In genomic region chr15:66765478-66766281, GRCh38 we compare ENCODE assay signal across 8 cellular contexts.
DNase-seq lines count a peak whose midpoint lies in the region; ATAC-seq, FAIRE-seq and TF ChIP-seq lines count a peak whose summit lies in the region.

No MANE protein-coding gene starts in this region.

- CTCF ChIA-PET in activated CD8-positive, alpha-beta T cell treated with anti-CD3 and anti-CD28 coated beads for 36 hours (lab: Charles Lee) = interaction anchor here (0.9 to 1.4 kb wide), 2 partner anchors 10 to 24 kb away, joined by 3 read pairs; no protein-coding TSS in a partner anchor

- H3K36me3 Mint-ChIP-seq in activated CD8-positive, alpha-beta T cell treated with anti-CD3 and anti-CD28 coated beads for 36 hours (ENCODE audit: low read depth) = no peaks in the 10 kb centered on the region
- no peaks in the 10 kb centered on the region for H3K36me3 Mint-ChIP-seq in activated T-helper 17 cell treated with anti-CD3 and anti-CD28 coated beads, Interleukin-2, amount 50 U/mL, for 72 hours (ENCODE audit: low read depth)

- intact Hi-C loops in activated CD8-positive, alpha-beta T cell treated with anti-CD3 and anti-CD28 coated beads for 36 hours (cut with micrococcal nuclease) = no loop called here

- H3K4me1 Mint-ChIP-seq in activated CD8-positive, alpha-beta T cell treated with anti-CD3 and anti-CD28 coated beads for 36 hours (ENCODE audit: low read depth) = peaks cover 4% of the 10 kb centered on the region
- no peaks in the 10 kb centered on the region for H3K4me1 Mint-ChIP-seq in activated T-helper 17 cell treated with anti-CD3 and anti-CD28 coated beads, Interleukin-2, amount 50 U/mL, for 72 hours

- DNase-seq in GM19239 (ENCODE audit: insufficient read length, low spot score) (peak; percentile 72), SW480 (ENCODE audit: low spot score) (peak; percentile 95), left kidney (ENCODE audit: low read depth, low spot score) (peak; percentile 95), T-helper 9 cell (no peak), NCI-H1694 (lab: John Stamatoyannopoulos, UW) (no peak)
- DNase-seq in activated CD8-positive, alpha-beta T cell treated with anti-CD3 and anti-CD28 coated beads for 36 hours = no peak

- peaks cover 28% of the 10 kb centered on the region for H3K27me3 Mint-ChIP-seq in activated CD8-positive, alpha-beta T cell treated with anti-CD3 and anti-CD28 coated beads for 36 hours
- H3K27me3 Mint-ChIP-seq in activated T-helper 17 cell treated with anti-CD3 and anti-CD28 coated beads, Interleukin-2, amount 50 U/mL, for 72 hours = peaks cover 48% of the 10 kb centered on the region

- FAIRE-seq in GM19239 (lab: Jason Lieb, UNC) = peak; percentile 86

- peak; percentile 77 for ATAC-seq in HG03460 (IDR thresholded peaks at IDR 0.05; ENCODE audit: unreplicated experiment)
- ATAC-seq in activated CD8-positive, alpha-beta T cell treated with anti-CD3 and anti-CD28 coated beads for 36 hours = no peak
- ATAC-seq in activated T-helper 17 cell treated with anti-CD3 and anti-CD28 coated beads, Interleukin-2, amount 50 U/mL, for 72 hours (replicated peaks) = no peak

- POLR2A ChIA-PET in activated CD8-positive, alpha-beta T cell treated with anti-CD3 and anti-CD28 coated beads for 36 hours (lab: Charles Lee) = no interaction called here

- H3K27ac Mint-ChIP-seq in activated CD8-positive, alpha-beta T cell treated with anti-CD3 and anti-CD28 coated beads for 36 hours = no peak overlapping the region
- no peak overlapping the region for H3K27ac Mint-ChIP-seq in activated T-helper 17 cell treated with anti-CD3 and anti-CD28 coated beads, Interleukin-2, amount 50 U/mL, for 72 hours

- no peak overlapping the region for H3K4me3 Mint-ChIP-seq in activated CD8-positive, alpha-beta T cell treated with anti-CD3 and anti-CD28 coated beads for 36 hours
- no peak overlapping the region for H3K4me3 Mint-ChIP-seq in activated T-helper 17 cell treated with anti-CD3 and anti-CD28 coated beads, Interleukin-2, amount 50 U/mL, for 72 hours

- TF ChIP-seq CTCF in activated CD8-positive, alpha-beta T cell treated with anti-CD3 and anti-CD28 coated beads for 36 hours (IDR thresholded peaks at IDR 0.05) = no peak

- H3K9me3 Mint-ChIP-seq in activated CD8-positive, alpha-beta T cell treated with anti-CD3 and anti-CD28 coated beads for 36 hours = no peaks in the 10 kb centered on the region
- H3K9me3 Mint-ChIP-seq in activated T-helper 17 cell treated with anti-CD3 and anti-CD28 coated beads, Interleukin-2, amount 50 U/mL, for 72 hours = no peaks in the 10 kb centered on the region

Comparison
In these comparisons a context has a peak if more than half of its experiments do, and no peak if none do; other contexts are left out.
1. DNase-seq: peak in GM19239 (single experiment), SW480 (single experiment) and left kidney (single experiment); none in activated CD8-positive, alpha-beta T cell treated with anti-CD3 and anti-CD28 coated beads for 36 hours (single experiment), T-helper 9 cell (single experiment) and NCI-H1694 (single experiment).